In the genomic region with DNA sequence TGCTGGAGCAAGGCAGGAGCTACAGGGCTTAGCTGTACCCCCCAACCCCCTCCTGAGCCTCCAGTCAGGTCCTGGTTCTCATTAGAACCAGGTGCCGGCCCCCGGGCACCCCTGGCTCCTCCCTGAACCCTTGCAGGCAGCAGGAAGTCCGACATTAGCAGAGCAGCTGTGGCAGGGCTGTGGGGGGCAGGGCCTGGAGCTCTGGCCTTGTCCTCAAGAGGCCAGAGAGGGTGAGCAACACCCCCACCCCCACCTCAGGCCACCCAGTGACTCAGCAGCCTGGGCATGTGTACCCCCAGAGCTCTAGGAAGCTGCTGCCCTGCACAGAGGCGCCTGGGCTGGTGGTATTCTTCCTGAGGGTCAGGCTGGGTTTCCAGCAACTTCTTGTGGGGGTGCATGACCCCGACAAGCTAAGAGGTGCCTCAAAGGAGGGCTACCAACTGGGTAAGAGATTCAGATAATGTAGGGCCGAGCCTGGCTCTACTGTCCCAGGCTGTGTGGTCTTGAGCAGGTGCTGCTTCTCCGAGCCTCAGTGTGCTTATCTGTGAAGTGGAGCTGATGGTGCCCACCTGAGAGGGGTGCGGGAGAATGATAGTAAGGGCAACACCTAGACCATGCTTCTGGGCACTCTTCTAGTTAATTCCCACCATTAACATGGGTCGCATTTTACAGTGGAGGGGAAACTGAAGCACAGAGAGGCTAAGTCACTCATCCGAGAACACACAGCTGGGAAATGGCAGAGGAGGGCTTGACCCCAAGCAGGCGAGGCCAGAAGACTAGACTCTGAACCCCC, we compare ENCODE assay signal across 11 cellular contexts. TPM values are rescaled to one million over a fixed set of nuclear protein-coding genes. Genes with fewer than 3 reads are reported as not detected.
A peak's percentile ranks its signal among the peaks of the same experiment; 100 is the strongest.
DNase-seq lines count a peak whose midpoint lies in the region; ATAC-seq and TF ChIP-seq lines count a peak whose summit lies in the region.
"Had no signal": no experiment of that assay in that cellular context is flagged by ENCODE, and none has a peak within 500 bp of the region (broad histone marks: within the 10 kb centered on the region; RNA-seq: fewer than 3 reads in every experiment).

No MANE protein-coding gene starts in this region.

- H3K36me3 Mint-ChIP-seq in T-cell: peaks cover 4% of the 10 kb centered on the region

- H3K4me1 ChIP-seq in DOHH2 (ENCODE audit: control insufficient read depth, low read length): peaks cover 19% of the 10 kb centered on the region
- H3K4me1 ChIP-seq in trophoblast cell (ENCODE audit: control insufficient read depth in 1 of 2, insufficient read depth in 2 of 2, low read length in 2 of 2): peaks cover 3 to 17% of the 10 kb centered on the region in 2 experiments

- no peaks in the 10 kb centered on the region for H4K20me1 ChIP-seq in DOHH2 (ENCODE audit: control insufficient read depth, insufficient read depth, low read depth, low read length)

- no peaks in the 10 kb centered on the region for H3K9me3 Mint-ChIP-seq in T-cell

- no peak overlapping the region for H3K18ac ChIP-seq in trophoblast cell (ENCODE audit: low read length)

- H3K14ac ChIP-seq in trophoblast cell (ENCODE audit: low read length): no peak overlapping the region

- H3K36me3 ChIP-seq in DOHH2 (ENCODE audit: control insufficient read depth, low read length) (no peaks in the 10 kb centered on the region), trophoblast cell (ENCODE audit: control insufficient read depth in 1 of 2, insufficient read depth in 2 of 2, low read length in 2 of 2) (peaks cover 83 to 85% of the 10 kb centered on the region in 2 experiments)

- no peak overlapping the region for H3K4me3 Mint-ChIP-seq in T-cell

- peaks cover 2% of the 10 kb centered on the region for H3K79me1 ChIP-seq in trophoblast cell (ENCODE audit: low read length)

- H3K79me2 ChIP-seq in DOHH2 (ENCODE audit: control insufficient read depth, low read length) (no peaks in the 10 kb centered on the region), trophoblast cell (ENCODE audit: control insufficient read depth, insufficient read depth, low read length, poor library complexity) (no peaks in the 10 kb centered on the region)

- H3F3A ChIP-seq in DOHH2 (ENCODE audit: control insufficient read depth, insufficient read depth): no peaks in the 10 kb centered on the region

- no peak overlapping the region for H4K8ac ChIP-seq in trophoblast cell (ENCODE audit: low read depth, low read length)

- H2BK120ac ChIP-seq in trophoblast cell (ENCODE audit: insufficient read depth, low read length, poor library complexity): no peak overlapping the region

- H2AFZ ChIP-seq in trophoblast cell (ENCODE audit: insufficient read depth, low read length, poor library complexity): no peak overlapping the region

- no peak overlapping the region for H4K12ac ChIP-seq in trophoblast cell (ENCODE audit: low read depth, low read length)

- no peak overlapping the region for H3K23ac ChIP-seq in trophoblast cell (ENCODE audit: low read length)

- no peak overlapping the region for H3K9ac ChIP-seq in trophoblast cell (ENCODE audit: low read length)

- peak overlapping the region; percentile 46 for H3K4me2 ChIP-seq in DOHH2 (ENCODE audit: low read length)
- no peak overlapping the region for H3K4me2 ChIP-seq in trophoblast cell (ENCODE audit: low read length)

- H3K4me3 ChIP-seq in DOHH2 (ENCODE audit: low read length): no peak overlapping the region
- no peak overlapping the region for H3K4me3 ChIP-seq in coronary artery
- no peak overlapping the region for H3K4me3 ChIP-seq in trophoblast cell (ENCODE audit: low read depth, low read length)

- no CpG with 5 or more reads among the region's 11 CpGs for WGBS in trophoblast cell (ENCODE audit: extremely low coverage, insufficient coverage, insufficient read length)

- peak overlapping the region; percentile 0 for H4K91ac ChIP-seq in trophoblast cell (ENCODE audit: low read depth, low read length)

- no peak for TF ChIP-seq CTCF in DOHH2 (IDR thresholded peaks at IDR 0.05; ENCODE audit: low read depth, low read length, poor library complexity, severe bottlenecking)
- TF ChIP-seq CTCF in coronary artery (IDR thresholded peaks at IDR 0.05): no peak

- H3K9me2 ChIP-seq in DOHH2 (replicated peaks; ENCODE audit: control insufficient read depth, low read length): no peaks in the 10 kb centered on the region

- CTCF ChIA-PET in T-cell (lab: Charles Lee): no interaction called here

- DNase-seq in MV-4-11 (lab: John Stamatoyannopoulos, UW) (peak; percentile 65), coronary artery (ENCODE audit: low spot score) (no peak), trophoblast cell (no peak), NCI-H2029 treated with DMSO at 0.1 percent for 48 hours (lab: John Stamatoyannopoulos, UW) (no peak), T-cell (no peak), SIG-M5 treated with dmso at 0.1 percent for 504 hours (lab: John Stamatoyannopoulos, UW; ENCODE audit: unreplicated experiment) (no peak), NCI-H1105 treated with DMSO at 0.1 percent for 48 hours (lab: John Stamatoyannopoulos, UW) (no peak)
- DNase-seq: NCI-H446 had no signal

- H3K27me3 ChIP-seq in DOHH2 (ENCODE audit: control insufficient read depth, low read length) (peaks cover 4% of the 10 kb centered on the region; the same call in 1 of the 2 replicates), trophoblast cell (ENCODE audit: insufficient read depth, low read length) (no peaks in the 10 kb centered on the region)

- H3K4me1 Mint-ChIP-seq in T-cell: peaks cover 6 to 25% (median 16%) of the 10 kb centered on the region in 3 donors

- no peak overlapping the region for H3K4ac ChIP-seq in trophoblast cell (ENCODE audit: low read depth, low read length)

- POLR2A ChIA-PET in T-cell (lab: Charles Lee): no interaction called here

- no peaks in the 10 kb centered on the region for H3K9me3 ChIP-seq in DOHH2 (ENCODE audit: control insufficient read depth, insufficient read depth, low read length)
- H3K9me3 ChIP-seq in trophoblast cell (ENCODE audit: insufficient read depth, low read depth, low read length): no peaks in the 10 kb centered on the region

- peak overlapping the region; percentile 7 for H2BK12ac ChIP-seq in trophoblast cell (ENCODE audit: low read length)

- no peak overlapping the region for H3K27ac ChIP-seq in DOHH2 (ENCODE audit: low read depth, low read length)
- H3K27ac ChIP-seq in coronary artery: peak overlapping the region; percentile 89
- H3K27ac ChIP-seq in trophoblast cell (ENCODE audit: low read depth, low read length): no peak overlapping the region

- peaks cover 0 to 2% of the 10 kb centered on the region in 2 donors for H3K27me3 Mint-ChIP-seq in T-cell

- no peak overlapping the region for H3K27ac Mint-ChIP-seq in T-cell

- ATAC-seq in T-cell (replicated peaks in 1 of 4): no peak

- H2AK5ac ChIP-seq in trophoblast cell (ENCODE audit: low read length): no peak overlapping the region

- H2BK5ac ChIP-seq in trophoblast cell (ENCODE audit: low read depth, low read length, poor library complexity): no peak overlapping the region

RNA-seq across cellular contexts. Expression of gene H1-8, which starts 16.0 kb away (rescaled TPM):
- not detected in 2 replicates for polyA plus RNA-seq in trophoblast cell (2013)
- total RNA-seq in T-cell: not detected
- total RNA-seq: pulmonary artery endothelial cell had no signal
- polyA plus RNA-seq: esophagus had no signal

RNA-seq across cellular contexts. Expression of gene RHO, which starts 30.5 kb away (rescaled TPM):
- 0.01 TPM in 1 of 2 replicates, not detected in the other for polyA plus RNA-seq in trophoblast cell (2013)
- total RNA-seq in T-cell: under 1 TPM in 2 of 5 donors, not detected in 3; 0.09 to 0.10 TPM
- total RNA-seq: pulmonary artery endothelial cell had no signal
- polyA plus RNA-seq: esophagus had no signal

RNA-seq across cellular contexts. Expression of gene PLXND1, which starts 47.5 kb away (rescaled TPM):
- polyA plus RNA-seq in trophoblast cell (2013): 282 and 293 TPM in 2 replicates
- total RNA-seq in T-cell: 10 to 100 TPM; 13.6 to 53.3 (median 44.9) TPM

Comparison
In these comparisons a context has a peak if more than half of its experiments do, and no peak if none do; other contexts are left out.
1. H3K27ac ChIP-seq: peak in coronary artery (2 of 2); none in DOHH2 (single experiment) and trophoblast cell (single experiment).